ENCODE assay signal across 1 cellular context in genomic region chr5:75236322-75237316, GRCh38.
TF ChIP-seq lines count a peak whose summit lies in the region.

A gene with protein sequence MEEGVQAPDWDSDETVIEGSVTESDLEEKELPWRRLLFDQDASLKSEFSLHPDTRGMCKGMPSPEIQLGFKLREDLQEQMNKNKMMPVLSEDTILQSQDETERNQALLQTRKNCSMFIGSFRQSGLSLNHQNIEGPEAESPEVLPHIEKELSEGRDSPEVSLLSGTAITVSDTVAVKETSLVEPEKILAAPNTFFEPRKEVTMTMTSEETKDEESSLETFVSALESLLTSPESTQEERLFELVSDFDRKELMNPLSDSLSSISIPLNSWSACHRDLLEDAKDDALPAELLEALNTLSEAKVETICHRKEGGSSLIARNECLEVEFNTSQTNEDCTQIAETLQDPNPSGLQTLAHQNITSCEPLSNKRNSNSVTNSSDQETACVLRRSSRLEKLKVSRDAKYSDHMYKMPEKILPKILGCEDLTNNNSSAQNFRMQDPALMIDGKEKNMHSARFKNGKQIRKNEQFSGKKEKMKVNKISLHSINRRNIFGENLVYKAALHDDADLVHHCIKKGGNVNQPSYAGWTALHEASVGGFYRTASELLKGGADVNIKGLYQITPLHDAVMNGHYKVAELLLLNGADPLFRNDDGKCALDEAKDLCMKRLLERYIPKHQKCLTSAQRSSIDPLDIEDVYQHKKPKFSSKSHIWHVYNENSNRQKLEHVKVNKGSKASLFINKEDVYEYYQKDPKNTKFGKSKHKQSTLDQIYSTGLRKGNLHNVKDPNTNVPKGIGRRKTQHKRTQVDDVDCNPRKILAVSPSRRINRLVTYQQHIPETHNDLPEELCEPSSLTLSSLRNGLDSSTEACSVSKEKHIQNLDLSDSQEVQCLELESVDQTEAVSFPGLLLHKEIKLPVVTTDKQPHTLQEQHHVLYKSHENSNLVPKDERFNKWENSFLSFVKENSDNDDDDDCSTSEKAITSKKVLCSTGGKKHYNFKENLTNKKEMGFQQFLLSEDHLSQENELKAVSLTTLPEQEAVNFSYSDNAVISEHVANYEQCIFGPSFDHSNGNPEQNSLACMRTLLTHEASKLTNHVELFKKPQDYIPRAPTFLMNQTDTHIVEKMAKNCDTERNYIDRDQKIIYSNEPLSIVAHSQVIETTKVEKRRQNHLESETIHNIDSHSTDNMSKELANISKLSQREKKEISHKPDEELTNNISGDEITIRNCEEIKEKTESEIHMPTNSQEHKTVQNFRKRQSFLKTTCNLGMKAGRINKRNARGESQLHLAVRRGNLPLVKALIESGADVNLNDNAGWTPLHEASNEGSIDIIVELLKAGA (N-terminal part only) (minus strand): TSS chr5:75236878. CDS start chr5:75236686, 192 bp downstream.

TF ChIP-seq in HEK293, 187 proteins besides CTCF, POLR2A, EP300 and RAD21 (continued from another document and continues in another):
- TF ChIP-seq ZBTB10 (tag by site-specific recombination; IDR thresholded peaks at IDR 0.05) (no peak), ZNF843 (tag by site-specific recombination; IDR thresholded peaks at IDR 0.05) (no peak), ZNF514 (tag by site-specific recombination; IDR thresholded peaks at IDR 0.05) (no peak), HOXC10 (CRISPR knock-in tag; IDR thresholded peaks at IDR 0.05) (no peak), ZNF423 (tag by site-specific recombination; IDR thresholded peaks at IDR 0.05) (no peak), ZXDB (tag by site-specific recombination; IDR thresholded peaks at IDR 0.05) (0 out of 2 replicates have a peak, but pooled peaks have one; percentile 22), ZNF2 (tag by site-specific recombination; IDR thresholded peaks at IDR 0.05) (peak; percentile 70; the same call in 1 of the 2 replicates), ZNF510 (tag by site-specific recombination; IDR thresholded peaks at IDR 0.05; ENCODE audit: insufficient replicate concordance) (no peak), ZNF202 (tag by site-specific recombination; IDR thresholded peaks at IDR 0.05; ENCODE audit: borderline replicate concordance) (no peak), ZNF148 (tag by site-specific recombination; IDR thresholded peaks at IDR 0.05; ENCODE audit: borderline replicate concordance) (no peak), TRIM28 (IDR thresholded peaks at IDR 0.05; ENCODE audit: borderline replicate concordance, low read length) (no peak), ZSCAN16 (tag by site-specific recombination; IDR thresholded peaks at IDR 0.05) (no peak), FEZF1 (tag by site-specific recombination; IDR thresholded peaks at IDR 0.05) (0 out of 2 replicates have a peak, but pooled peaks have one; percentile 5), ZNF416 (tag by site-specific recombination; IDR thresholded peaks at IDR 0.05) (no peak), SALL2 (tag by site-specific recombination; IDR thresholded peaks at IDR 0.05; ENCODE audit: borderline replicate concordance) (no peak), ZFHX2 (tag by site-specific recombination; conservative IDR thresholded peaks at IDR 0.05) (no peak), SP3 (tag by site-specific recombination; IDR thresholded peaks at IDR 0.05) (peak; percentile 76), WT1 (tag by site-specific recombination; IDR thresholded peaks at IDR 0.05) (0 out of 2 replicates have a peak, but pooled peaks have one; percentile 14), ZNF664 (tag by site-specific recombination; IDR thresholded peaks at IDR 0.05) (no peak), GLI2 (tag by site-specific recombination; IDR thresholded peaks at IDR 0.05; ENCODE audit: borderline replicate concordance, low read depth) (no peak), ZNF174 (tag by site-specific recombination; IDR thresholded peaks at IDR 0.05) (no peak), ZNF112 (tag by site-specific recombination; IDR thresholded peaks at IDR 0.05) (no peak), ZNF768 (tag by site-specific recombination; IDR thresholded peaks at IDR 0.05) (no peak), MZF1 (tag by site-specific recombination; IDR thresholded peaks at IDR 0.05; ENCODE audit: borderline replicate concordance) (no peak), YY2 (tag by site-specific recombination; IDR thresholded peaks at IDR 0.05) (no peak), ZBTB44 (tag by site-specific recombination; IDR thresholded peaks at IDR 0.05) (peak; percentile 26; the same call in 1 of the 2 replicates), ZNF777 (tag by site-specific recombination; IDR thresholded peaks at IDR 0.05; ENCODE audit: borderline replicate concordance) (no peak), ZNF19 (tag by site-specific recombination; IDR thresholded peaks at IDR 0.05; ENCODE audit: low read depth) (no peak), ZNF837 (tag by site-specific recombination; IDR thresholded peaks at IDR 0.05) (no peak), ZIC2 (tag by site-specific recombination; IDR thresholded peaks at IDR 0.05) (peak; percentile 59), SCRT2 (tag by site-specific recombination; IDR thresholded peaks at IDR 0.05) (peak; percentile 92), ZNF302 (tag by site-specific recombination; IDR thresholded peaks at IDR 0.05; ENCODE audit: low read depth) (no peak), IKZF3 (tag by site-specific recombination; IDR thresholded peaks at IDR 0.05) (no peak), GFI1B (tag by site-specific recombination; IDR thresholded peaks at IDR 0.05) (no peak), SP7 (tag by site-specific recombination; IDR thresholded peaks at IDR 0.05) (peak; percentile 66), ZNF266 (tag by site-specific recombination; IDR thresholded peaks at IDR 0.05; ENCODE audit: low read depth) (no peak), ZNF792 (tag by site-specific recombination; IDR thresholded peaks at IDR 0.05) (no peak), ZNF132 (tag by site-specific recombination; IDR thresholded peaks at IDR 0.05; ENCODE audit: borderline replicate concordance) (no peak), ZNF600 (tag by site-specific recombination; IDR thresholded peaks at IDR 0.05) (peak; percentile 52), ZNF394 (tag by site-specific recombination; IDR thresholded peaks at IDR 0.05; ENCODE audit: borderline replicate concordance) (peak; percentile 26; the same call in 1 of the 2 replicates), GLI4 (tag by site-specific recombination; IDR thresholded peaks at IDR 0.05) (no peak), ZFP37 (tag by site-specific recombination; IDR thresholded peaks at IDR 0.05) (peak; percentile 45), ZNF658 (tag by site-specific recombination; IDR thresholded peaks at IDR 0.05) (no peak)
- TF ChIP-seq, protein P1, sequence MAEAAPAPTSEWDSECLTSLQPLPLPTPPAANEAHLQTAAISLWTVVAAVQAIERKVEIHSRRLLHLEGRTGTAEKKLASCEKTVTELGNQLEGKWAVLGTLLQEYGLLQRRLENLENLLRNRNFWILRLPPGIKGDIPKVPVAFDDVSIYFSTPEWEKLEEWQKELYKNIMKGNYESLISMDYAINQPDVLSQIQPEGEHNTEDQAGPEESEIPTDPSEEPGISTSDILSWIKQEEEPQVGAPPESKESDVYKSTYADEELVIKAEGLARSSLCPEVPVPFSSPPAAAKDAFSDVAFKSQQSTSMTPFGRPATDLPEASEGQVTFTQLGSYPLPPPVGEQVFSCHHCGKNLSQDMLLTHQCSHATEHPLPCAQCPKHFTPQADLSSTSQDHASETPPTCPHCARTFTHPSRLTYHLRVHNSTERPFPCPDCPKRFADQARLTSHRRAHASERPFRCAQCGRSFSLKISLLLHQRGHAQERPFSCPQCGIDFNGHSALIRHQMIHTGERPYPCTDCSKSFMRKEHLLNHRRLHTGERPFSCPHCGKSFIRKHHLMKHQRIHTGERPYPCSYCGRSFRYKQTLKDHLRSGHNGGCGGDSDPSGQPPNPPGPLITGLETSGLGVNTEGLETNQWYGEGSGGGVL (tag by site-specific recombination; IDR thresholded peaks at IDR 0.05): no peak
- TF ChIP-seq, protein P2, sequence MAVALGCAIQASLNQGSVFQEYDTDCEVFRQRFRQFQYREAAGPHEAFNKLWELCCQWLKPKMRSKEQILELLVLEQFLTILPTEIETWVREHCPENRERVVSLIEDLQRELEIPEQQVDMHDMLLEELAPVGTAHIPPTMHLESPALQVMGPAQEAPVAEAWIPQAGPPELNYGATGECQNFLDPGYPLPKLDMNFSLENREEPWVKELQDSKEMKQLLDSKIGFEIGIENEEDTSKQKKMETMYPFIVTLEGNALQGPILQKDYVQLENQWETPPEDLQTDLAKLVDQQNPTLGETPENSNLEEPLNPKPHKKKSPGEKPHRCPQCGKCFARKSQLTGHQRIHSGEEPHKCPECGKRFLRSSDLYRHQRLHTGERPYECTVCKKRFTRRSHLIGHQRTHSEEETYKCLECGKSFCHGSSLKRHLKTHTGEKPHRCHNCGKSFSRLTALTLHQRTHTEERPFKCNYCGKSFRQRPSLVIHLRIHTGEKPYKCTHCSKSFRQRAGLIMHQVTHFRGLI (tag by site-specific recombination; IDR thresholded peaks at IDR 0.05): no peak
- TF ChIP-seq, protein P3, sequence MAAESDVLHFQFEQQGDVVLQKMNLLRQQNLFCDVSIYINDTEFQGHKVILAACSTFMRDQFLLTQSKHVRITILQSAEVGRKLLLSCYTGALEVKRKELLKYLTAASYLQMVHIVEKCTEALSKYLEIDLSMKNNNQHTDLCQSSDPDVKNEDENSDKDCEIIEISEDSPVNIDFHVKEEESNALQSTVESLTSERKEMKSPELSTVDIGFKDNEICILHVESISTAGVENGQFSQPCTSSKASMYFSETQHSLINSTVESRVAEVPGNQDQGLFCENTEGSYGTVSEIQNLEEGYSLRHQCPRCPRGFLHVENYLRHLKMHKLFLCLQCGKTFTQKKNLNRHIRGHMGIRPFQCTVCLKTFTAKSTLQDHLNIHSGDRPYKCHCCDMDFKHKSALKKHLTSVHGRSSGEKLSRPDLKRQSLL (tag by site-specific recombination; IDR thresholded peaks at IDR 0.05): 0 out of 2 replicates have a peak, but pooled peaks have one; percentile 46
- TF ChIP-seq, protein P4, sequence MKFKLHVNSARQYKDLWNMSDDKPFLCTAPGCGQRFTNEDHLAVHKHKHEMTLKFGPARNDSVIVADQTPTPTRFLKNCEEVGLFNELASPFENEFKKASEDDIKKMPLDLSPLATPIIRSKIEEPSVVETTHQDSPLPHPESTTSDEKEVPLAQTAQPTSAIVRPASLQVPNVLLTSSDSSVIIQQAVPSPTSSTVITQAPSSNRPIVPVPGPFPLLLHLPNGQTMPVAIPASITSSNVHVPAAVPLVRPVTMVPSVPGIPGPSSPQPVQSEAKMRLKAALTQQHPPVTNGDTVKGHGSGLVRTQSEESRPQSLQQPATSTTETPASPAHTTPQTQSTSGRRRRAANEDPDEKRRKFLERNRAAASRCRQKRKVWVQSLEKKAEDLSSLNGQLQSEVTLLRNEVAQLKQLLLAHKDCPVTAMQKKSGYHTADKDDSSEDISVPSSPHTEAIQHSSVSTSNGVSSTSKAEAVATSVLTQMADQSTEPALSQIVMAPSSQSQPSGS (tag by site-specific recombination; IDR thresholded peaks at IDR 0.05; ENCODE audit: low read depth): no peak
- TF ChIP-seq, protein P5, sequence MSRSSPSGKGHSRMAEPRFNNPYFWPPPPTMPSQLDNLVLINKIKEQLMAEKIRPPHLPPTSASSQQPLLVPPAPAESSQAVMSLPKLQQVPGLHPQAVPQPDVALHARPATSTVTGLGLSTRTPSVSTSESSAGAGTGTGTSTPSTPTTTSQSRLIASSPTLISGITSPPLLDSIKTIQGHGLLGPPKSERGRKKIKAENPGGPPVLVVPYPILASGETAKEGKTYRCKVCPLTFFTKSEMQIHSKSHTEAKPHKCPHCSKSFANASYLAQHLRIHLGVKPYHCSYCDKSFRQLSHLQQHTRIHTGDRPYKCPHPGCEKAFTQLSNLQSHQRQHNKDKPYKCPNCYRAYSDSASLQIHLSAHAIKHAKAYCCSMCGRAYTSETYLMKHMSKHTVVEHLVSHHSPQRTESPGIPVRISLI (tag by site-specific recombination; IDR thresholded peaks at IDR 0.05): peak; percentile 97
